In genomic region chr9:127832248-127832647, GRCh38 we compare ENCODE assay signal across 16 cellular contexts. TPM values are rescaled to one million over a fixed set of nuclear protein-coding genes. Genes with fewer than 3 reads are reported as not detected.
DNase-seq lines count a peak whose midpoint lies in the region; ATAC-seq and TF ChIP-seq lines count a peak whose summit lies in the region.
"Had no signal": no experiment of that assay in that cellular context is flagged by ENCODE, and none has a peak within 500 bp of the region (broad histone marks: within the 10 kb centered on the region; RNA-seq: fewer than 3 reads in every experiment).

No MANE protein-coding gene starts in this region.

- TF ChIP-seq CTCF in heart right ventricle (IDR thresholded peaks at IDR 0.05): no peak
- no peak for TF ChIP-seq CTCF in uterus (IDR thresholded peaks at IDR 0.05)
- no peak for TF ChIP-seq CTCF in SK-N-SH (IDR thresholded peaks at IDR 0.05)

- no peak for DNase-seq in heart right ventricle
- DNase-seq in left ventricle myocardium superior: no peak
- DNase-seq in activated naive CD8-positive, alpha-beta T cell treated with anti-CD3 and anti-CD28 coated beads, Interleukin-2, amount 50 U/mL, for 24 hours: no peak
- DNase-seq in mesendoderm: peak; percentile 51
- DNase-seq in uterus: no peak
- no peak for DNase-seq in SK-N-SH
- no peak for DNase-seq in NCI-H345 treated with DMSO at 0.1 percent for 48 hours (lab: John Stamatoyannopoulos, UW; ENCODE audit: unreplicated experiment)
- DNase-seq in NCI-H1694 treated with DMSO at 0.1 percent for 48 hours (lab: John Stamatoyannopoulos, UW): no peak
- DNase-seq: colonic mucosa, DMS53, NCI-H524 treated with DMSO at 0.1 percent for 48 hours, nucleus accumbens, PC-3 had no signal

- H3K4ac ChIP-seq in mesendoderm (ENCODE audit: low read depth, low read length): no peak overlapping the region

- no peaks in the 10 kb centered on the region for H4K20me1 ChIP-seq in SK-N-SH (ENCODE audit: insufficient read depth)

- peak overlapping the region; percentile 70 for H3K27ac Mint-ChIP-seq in activated naive CD8-positive, alpha-beta T cell treated with anti-CD3 and anti-CD28 coated beads, Interleukin-2, amount 50 U/mL, for 24 hours

- H3K27ac ChIP-seq in heart right ventricle (peak overlapping the region in 9 of 10 donors; percentile 29 to 99 (median 89)), mesendoderm (ENCODE audit: low read depth, low read length) (no peak overlapping the region), uterus (peak overlapping the region; percentile 86 to 96), SK-N-SH (ENCODE audit: low read depth in 2 of 2, low read length in 1 of 2) (no peak overlapping the region)
- H3K27ac ChIP-seq: colonic mucosa, HL-60 had no signal

- intact Hi-C loops in heart right ventricle (cut with DNase I) (no loop called here), left ventricle myocardium superior (cut with micrococcal nuclease) (no loop called here), uterus (cut with DNase I; ENCODE audit: low total_unique reads) (no loop called here)

- no peak overlapping the region for H3K9ac ChIP-seq in mesendoderm (ENCODE audit: low read length)
- no peak overlapping the region for H3K9ac ChIP-seq in SK-N-SH

- no peak for TF ChIP-seq POLR2A in uterus (IDR thresholded peaks at IDR 0.05)

- ATAC-seq in heart right ventricle (no peak), left ventricle myocardium superior (no peak)
- ATAC-seq in activated naive CD8-positive, alpha-beta T cell treated with anti-CD3 and anti-CD28 coated beads, Interleukin-2, amount 50 U/mL, for 24 hours: no peak
- ATAC-seq: HCT116, PC-3 had no signal

- POLR2A ChIA-PET in SK-N-SH (lab: Yijun Ruan, JAX): interaction anchor here (0.7 kb wide), 1 partner anchor 8 kb away, joined by 4 read pairs; no protein-coding TSS in a partner anchor

- H4K8ac ChIP-seq in mesendoderm (ENCODE audit: low read depth, low read length): no peak overlapping the region

- H2BK5ac ChIP-seq in mesendoderm (ENCODE audit: low read length): no peak overlapping the region

- H3K4me1 ChIP-seq in heart right ventricle (peaks cover 29 to 100% (median 90%) of the 10 kb centered on the region in 9 donors), mesendoderm (ENCODE audit: control insufficient read depth, low read depth, low read length) (peaks cover 4% of the 10 kb centered on the region), uterus (peaks cover 17 to 42% of the 10 kb centered on the region in 2 donors), SK-N-SH (ENCODE audit: control insufficient read depth in 1 of 2, insufficient read depth in 2 of 2, low read depth in 1 of 2, low read length in 1 of 2) (peaks cover 0 to 16% of the 10 kb centered on the region in 2 experiments; a peak in 1 of 4 replicates)
- H3K4me1 ChIP-seq: colonic mucosa had no signal

- H2BK120ac ChIP-seq in mesendoderm (ENCODE audit: low read depth, low read length): no peak overlapping the region

- no peak overlapping the region for H3K4me3 ChIP-seq in heart right ventricle
- no peak overlapping the region for H3K4me3 ChIP-seq in mesendoderm (ENCODE audit: low read length)
- no peak overlapping the region for H3K4me3 ChIP-seq in uterus
- H3K4me3 ChIP-seq in SK-N-SH (ENCODE audit: low read depth in 2 of 2, low read length in 1 of 2): no peak overlapping the region
- H3K4me3 ChIP-seq: colonic mucosa, smooth muscle cell had no signal

- H3K27me3 Mint-ChIP-seq in activated naive CD8-positive, alpha-beta T cell treated with anti-CD3 and anti-CD28 coated beads, Interleukin-2, amount 50 U/mL, for 24 hours: no peaks in the 10 kb centered on the region

- no peak for TF ChIP-seq EP300 in SK-N-SH (IDR thresholded peaks at IDR 0.05; ENCODE audit: borderline replicate concordance in 1 of 2, low read depth in 1 of 2, low read length in 1 of 2)

- CTCF ChIA-PET in SK-N-SH (lab: Yijun Ruan, JAX): no interaction called here

- no peak overlapping the region for H3K56ac ChIP-seq in mesendoderm (ENCODE audit: low read length)

- no peaks in the 10 kb centered on the region for H3K36me3 Mint-ChIP-seq in activated naive CD8-positive, alpha-beta T cell treated with anti-CD3 and anti-CD28 coated beads, Interleukin-2, amount 50 U/mL, for 24 hours (ENCODE audit: low read depth)

- peaks cover 31% of the 10 kb centered on the region for H3K4me1 Mint-ChIP-seq in activated naive CD8-positive, alpha-beta T cell treated with anti-CD3 and anti-CD28 coated beads, Interleukin-2, amount 50 U/mL, for 24 hours

- no peak overlapping the region for H3K4me2 ChIP-seq in mesendoderm (ENCODE audit: low read length)
- H3K4me2 ChIP-seq in SK-N-SH: no peak overlapping the region
- H3K4me2 ChIP-seq: smooth muscle cell had no signal

- no peaks in the 10 kb centered on the region for H3K79me1 ChIP-seq in mesendoderm (ENCODE audit: low read length)

- H3K79me2 ChIP-seq in mesendoderm (ENCODE audit: control insufficient read depth, insufficient read depth, low read length) (no peaks in the 10 kb centered on the region), SK-N-SH (ENCODE audit: insufficient read depth) (peaks cover 18% of the 10 kb centered on the region; the same call in 1 of the 2 replicates)

- no peak overlapping the region for H2AK5ac ChIP-seq in mesendoderm (ENCODE audit: low read length)

- WGBS in heart right ventricle, 2 donors: 54 to 67% methylated on average over 7 of the region's 7 CpGs
- no CpG with 5 or more reads among the region's 7 CpGs for WGBS in mesendoderm (ENCODE audit: extremely low coverage, insufficient coverage, low lambda C conversion rate)
- 91% methylated on average over 7 of the region's 7 CpGs for WGBS in SK-N-SH (ENCODE audit: low lambda C conversion rate)

- H3K18ac ChIP-seq in mesendoderm (ENCODE audit: low read length): no peak overlapping the region

- TF ChIP-seq RAD21 in SK-N-SH (IDR thresholded peaks at IDR 0.05; ENCODE audit: low read length): no peak

- H3K9me3 Mint-ChIP-seq in activated naive CD8-positive, alpha-beta T cell treated with anti-CD3 and anti-CD28 coated beads, Interleukin-2, amount 50 U/mL, for 24 hours: no peaks in the 10 kb centered on the region

- H3K4me3 Mint-ChIP-seq in activated naive CD8-positive, alpha-beta T cell treated with anti-CD3 and anti-CD28 coated beads, Interleukin-2, amount 50 U/mL, for 24 hours: no peak overlapping the region

- H4K5ac ChIP-seq in mesendoderm (ENCODE audit: low read length): no peak overlapping the region

- H2AFZ ChIP-seq in SK-N-SH (ENCODE audit: low read depth): no peak overlapping the region

- H3K27me3 ChIP-seq in heart right ventricle (no peaks in the 10 kb centered on the region), mesendoderm (ENCODE audit: insufficient read depth, low read length, poor library complexity) (no peaks in the 10 kb centered on the region), uterus (no peaks in the 10 kb centered on the region), SK-N-SH (ENCODE audit: insufficient read depth) (no peaks in the 10 kb centered on the region)
- H3K27me3 ChIP-seq: colonic mucosa had no signal

- no peak overlapping the region for H3K23ac ChIP-seq in mesendoderm (ENCODE audit: low read length)

- H2BK15ac ChIP-seq in mesendoderm (replicated peaks; ENCODE audit: low read depth): no peak overlapping the region

- H3K9me3 ChIP-seq in heart right ventricle (no peaks in the 10 kb centered on the region), uterus (no peaks in the 10 kb centered on the region), SK-N-SH (no peaks in the 10 kb centered on the region)
- H3K9me3 ChIP-seq: colonic mucosa had no signal

- H3K9me2 ChIP-seq in SK-N-SH: no peaks in the 10 kb centered on the region

- peaks cover under 1% of the 10 kb centered on the region for H3F3A ChIP-seq in SK-N-SH (replicated peaks; ENCODE audit: insufficient read depth)

- peaks cover 0 to 78% (median 6%) of the 10 kb centered on the region in 9 donors for H3K36me3 ChIP-seq in heart right ventricle
- H3K36me3 ChIP-seq in mesendoderm (ENCODE audit: control insufficient read depth, insufficient read depth, low read length): no peaks in the 10 kb centered on the region
- no peaks in the 10 kb centered on the region for H3K36me3 ChIP-seq in uterus
- H3K36me3 ChIP-seq in SK-N-SH (replicated peaks in 1 of 2; ENCODE audit: control insufficient read depth in 1 of 2, insufficient read depth in 2 of 2, low read length in 1 of 2): peaks cover 0 to 3% of the 10 kb centered on the region in 2 experiments
- H3K36me3 ChIP-seq: colonic mucosa had no signal

RNA-seq across cellular contexts. Expression of gene ENG, which starts 22.2 kb away (rescaled TPM):
- total RNA-seq in heart right ventricle (100 to 1,000 TPM in 8 of 10 donors, 10 to 100 TPM in 2; 76.8 to 263 (median 137) TPM), left ventricle myocardium superior (134 TPM), uterus (100 to 1,000 TPM in 1 of 4 donors, 10 to 100 TPM in 3; 14.0 to 256 (median 50.3) TPM)
- polyA plus RNA-seq in heart right ventricle (100 to 1,000 TPM; 199 to 310 TPM), SK-N-SH (2012; rRNA removed) (8.8 and 18.8 TPM in 2 replicates)
- 5.9 TPM for polyA plus RNA-seq in mesendoderm (2013, experiment 1 of 2)
- 5.4 TPM for polyA plus RNA-seq in mesendoderm (2013, experiment 2 of 2)
- polyA plus RNA-seq in SK-N-SH (2012; cell fraction: cytosol; rRNA removed): 8.8 and 16.2 TPM in 2 replicates
- polyA plus RNA-seq in SK-N-SH (2012; cell fraction: nucleus; rRNA removed): 25.8 and 27.5 TPM in 2 replicates

RNA-seq across cellular contexts. Expression of gene FPGS, which starts 29.6 kb away (rescaled TPM):
- total RNA-seq in heart right ventricle (10 to 100 TPM; 40.2 to 58.5 (median 46.5) TPM), left ventricle myocardium superior (31.9 TPM), uterus (100 to 1,000 TPM in 1 of 4 donors, 10 to 100 TPM in 3; 11.5 to 128 (median 46.6) TPM)
- polyA plus RNA-seq in heart right ventricle (10 to 100 TPM; 40.7 to 45.5 TPM), SK-N-SH (2012; rRNA removed) (82.3 and 82.7 TPM in 2 replicates)
- 34.2 TPM for polyA plus RNA-seq in mesendoderm (2013, experiment 1 of 2)
- polyA plus RNA-seq in mesendoderm (2013, experiment 2 of 2): 34.4 TPM
- 32.6 and 51.9 TPM in 2 replicates for polyA plus RNA-seq in SK-N-SH (2012; cell fraction: cytosol; rRNA removed)
- polyA plus RNA-seq in SK-N-SH (2012; cell fraction: nucleus; rRNA removed): 183 and 238 TPM in 2 replicates

RNA-seq across cellular contexts. Expression of gene AK1, which starts 45.2 kb away (rescaled TPM):
- total RNA-seq in heart right ventricle (100 to 1,000 TPM; 553 to 918 (median 731) TPM), left ventricle myocardium superior (853 TPM), uterus (10 to 100 TPM in 2 of 4 donors, 1 to 10 TPM in 2; 6.1 to 54.3 (median 15.7) TPM)
- polyA plus RNA-seq in heart right ventricle (1,000 to 10,000 TPM in 1 of 2 donors, 100 to 1,000 TPM in 1; 500 to 1,050 TPM), SK-N-SH (2012; rRNA removed) (103 and 125 TPM in 2 replicates)
- 24.5 TPM for polyA plus RNA-seq in mesendoderm (2013, experiment 1 of 2)
- polyA plus RNA-seq in mesendoderm (2013, experiment 2 of 2): 21.1 TPM
- 65.8 and 85.2 TPM in 2 replicates for polyA plus RNA-seq in SK-N-SH (2012; cell fraction: cytosol; rRNA removed)
- polyA plus RNA-seq in SK-N-SH (2012; cell fraction: nucleus; rRNA removed): 98.3 and 147 TPM in 2 replicates

RNA-seq across cellular contexts. Expression of gene CDK9, which starts 46.4 kb away (rescaled TPM):
- total RNA-seq in heart right ventricle (10 to 100 TPM; 30.9 to 59.0 (median 44.1) TPM), left ventricle myocardium superior (48.4 TPM), uterus (100 to 1,000 TPM in 1 of 4 donors, 10 to 100 TPM in 3; 30.0 to 175 (median 77.4) TPM)
- polyA plus RNA-seq in heart right ventricle (10 to 100 TPM; 32.5 to 47.7 TPM), SK-N-SH (2012; rRNA removed) (82.7 and 108 TPM in 2 replicates)
- 50.9 TPM for polyA plus RNA-seq in mesendoderm (2013, experiment 1 of 2)
- polyA plus RNA-seq in mesendoderm (2013, experiment 2 of 2): 48.8 TPM
- 55.0 and 77.8 TPM in 2 replicates for polyA plus RNA-seq in SK-N-SH (2012; cell fraction: cytosol; rRNA removed)
- 210 and 240 TPM in 2 replicates for polyA plus RNA-seq in SK-N-SH (2012; cell fraction: nucleus; rRNA removed)

RNA-seq across cellular contexts. Expression of gene SH2D3C, which starts 53.8 kb away (rescaled TPM):
- total RNA-seq in heart right ventricle: 10 to 100 TPM; 10.9 to 26.0 (median 17.7) TPM
- 10 to 100 TPM; 30.1 to 36.7 TPM for polyA plus RNA-seq in heart right ventricle
- 18.3 TPM for total RNA-seq in left ventricle myocardium superior
- polyA plus RNA-seq in mesendoderm (2013, experiment 1 of 2): 2.0 TPM
- 2.3 TPM for polyA plus RNA-seq in mesendoderm (2013, experiment 2 of 2)
- 10 to 100 TPM in 3 of 4 donors, 1 to 10 TPM in 1; 3.6 to 38.1 (median 19.8) TPM for total RNA-seq in uterus
- polyA plus RNA-seq in SK-N-SH (2012; rRNA removed): 0.15 and 0.52 TPM in 2 replicates
- 0.14 and 0.34 TPM in 2 replicates for polyA plus RNA-seq in SK-N-SH (2012; cell fraction: cytosol; rRNA removed)
- 0.30 and 0.31 TPM in 2 replicates for polyA plus RNA-seq in SK-N-SH (2012; cell fraction: nucleus; rRNA removed)
- total RNA-seq: smooth muscle cell had no signal

Comparison
In these comparisons a context has a peak if more than half of its experiments do, and no peak if none do; other contexts are left out.
1. H3K27ac ChIP-seq: peak in heart right ventricle (9 of 10) and uterus (2 of 2); none in mesendoderm (single experiment) and SK-N-SH (0 of 2).
2. RNA of gene AK1, which starts 45.2 kb away (total RNA-seq): 853 TPM in left ventricle myocardium superior (single experiment) and 553 to 918 TPM in heart right ventricle; 6.1 to 54.3 TPM in uterus; every median in the first group is over 10 times any median in the second.